In genomic region chr4:123396294-123397275, GRCh38 we compare ENCODE assay signal across 8 cellular contexts. TPM values are rescaled to one million over a fixed set of nuclear protein-coding genes. Genes with fewer than 3 reads are reported as not detected.
DNase-seq lines count a peak whose midpoint lies in the region; ATAC-seq and TF ChIP-seq lines count a peak whose summit lies in the region.

A gene with protein sequence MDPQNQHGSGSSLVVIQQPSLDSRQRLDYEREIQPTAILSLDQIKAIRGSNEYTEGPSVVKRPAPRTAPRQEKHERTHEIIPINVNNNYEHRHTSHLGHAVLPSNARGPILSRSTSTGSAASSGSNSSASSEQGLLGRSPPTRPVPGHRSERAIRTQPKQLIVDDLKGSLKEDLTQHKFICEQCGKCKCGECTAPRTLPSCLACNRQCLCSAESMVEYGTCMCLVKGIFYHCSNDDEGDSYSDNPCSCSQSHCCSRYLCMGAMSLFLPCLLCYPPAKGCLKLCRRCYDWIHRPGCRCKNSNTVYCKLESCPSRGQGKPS (plus strand): TSS chr4:123396795. CDS start chr4:123401592, 4,797 bp downstream.

- H3K27me3 ChIP-seq in GM23338 (ENCODE audit: insufficient read depth), result no peaks in the 10 kb centered on the region

- peaks cover 4% of the 10 kb centered on the region; the same call in 1 of the 2 replicates for H3K36me3 ChIP-seq in GM23338 (ENCODE audit: insufficient read depth)

- peaks cover 17% of the 10 kb centered on the region for H3K4me1 ChIP-seq in GM23338 (ENCODE audit: insufficient read depth)

- peaks cover 42% of the 10 kb centered on the region for H3K79me2 ChIP-seq in GM23338 (replicated peaks; ENCODE audit: insufficient read depth)

- peak within 1 kb of the TSS; percentile 55 for H3K27ac ChIP-seq in GM23338 (ENCODE audit: low read depth)

- H3K9me2 ChIP-seq in GM23338 (ENCODE audit: insufficient read depth), result no peaks in the 10 kb centered on the region

- 0 out of 2 replicates have a peak, but pooled peaks cover 5% of the 10 kb centered on the region for H3F3A ChIP-seq in GM23338 (replicated peaks; ENCODE audit: low read depth)

- 0 out of 2 replicates have a peak within 1 kb of the TSS, but pooled peaks have one; percentile 1 for H2AFZ ChIP-seq in GM23338

- DNase-seq in DMS53 treated with DMSO at 0.1 percent for 48 hours (lab: John Stamatoyannopoulos, UW; ENCODE audit: unreplicated experiment) (peak; percentile 89), GM23338 (ENCODE audit: low spot score) (peak; percentile 97), LNCaP clone FGC (ENCODE audit: low read depth) (peak; percentile 86), RPMI8226 (peak; percentile 86), fibroblast of mammary gland (ENCODE audit: low read depth) (peak; percentile 90), naive B cell (peak; percentile 78)
- peak; percentile 23 to 39 for DNase-seq in activated T-helper 1 cell treated with anti-CD3 and anti-CD28 coated beads, Interleukin-2, amount 50 U/mL, for 16 hours (ENCODE audit: low read depth in 1 of 2, low spot score in 1 of 2)
- peak; percentile 35 to 71 (median 64) for DNase-seq in stimulated activated naive CD4-positive, alpha-beta T cell (lab: John Stamatoyannopoulos, UW)

- peak; percentile 63 for ATAC-seq in GM23338
- peak; percentile 37 to 55 for ATAC-seq in naive B cell (ENCODE audit: low read depth in 2 of 2)

- no peaks in the 10 kb centered on the region; the same call in 2 of the 3 replicates for H3K9me3 Mint-ChIP-seq in GM23338
- H3K9me3 Mint-ChIP-seq in naive B cell, result no peaks in the 10 kb centered on the region

- H3K36me3 Mint-ChIP-seq in GM23338 (ENCODE audit: low read depth), result peaks cover 19% of the 10 kb centered on the region
- no peaks in the 10 kb centered on the region for H3K36me3 Mint-ChIP-seq in naive B cell

- TF ChIP-seq CTCF in GM23338 (conservative IDR thresholded peaks at IDR 0.05; ENCODE audit: low read depth in 2 of 2), result no peak
- TF ChIP-seq CTCF in LNCaP clone FGC (IDR thresholded peaks at IDR 0.05; ENCODE audit: control insufficient read depth, extremely low read depth, insufficient read depth), result no peak
- TF ChIP-seq CTCF in fibroblast of mammary gland (conservative IDR thresholded peaks at IDR 0.05; ENCODE audit: control insufficient read depth, insufficient read depth, low read depth, low read length), result no peak

- H3K4me2 ChIP-seq in GM23338, result peak within 1 kb of the TSS; percentile 84

- H3K4me1 Mint-ChIP-seq in GM23338, result peaks cover 11% of the 10 kb centered on the region
- H3K4me1 Mint-ChIP-seq in naive B cell, result peaks cover 16 to 30% (median 29%) of the 10 kb centered on the region in 3 donors

- peaks cover 13% of the 10 kb centered on the region for H4K20me1 ChIP-seq in GM23338 (replicated peaks; ENCODE audit: insufficient read depth)

- peak within 1 kb of the TSS; percentile 69 for H3K4me3 ChIP-seq in GM23338
- H3K4me3 ChIP-seq in LNCaP clone FGC (ENCODE audit: low read depth, low read length), result peak within 1 kb of the TSS; percentile 83
- peak within 1 kb of the TSS; percentile 90 for H3K4me3 ChIP-seq in fibroblast of mammary gland (ENCODE audit: control insufficient read depth, low read depth, low read length)

- peaks cover 14% of the 10 kb centered on the region for H3K27me3 Mint-ChIP-seq in GM23338 (ENCODE audit: insufficient read depth, low read depth, poor library complexity)
- no peaks in the 10 kb centered on the region for H3K27me3 Mint-ChIP-seq in naive B cell

- H3K4me3 Mint-ChIP-seq in GM23338, result peak within 1 kb of the TSS; percentile 87
- H3K4me3 Mint-ChIP-seq in naive B cell, result peak within 1 kb of the TSS; percentile 77 to 98 (median 92)

- H3K27ac Mint-ChIP-seq in GM23338 (peak within 1 kb of the TSS; percentile 93), naive B cell (peak within 1 kb of the TSS; percentile 77 to 96 (median 86))

TF ChIP-seq in GM23338, 12 proteins besides CTCF, POLR2A, EP300 and RAD21 (continues in another document):
- TF ChIP-seq EZH2 (IDR thresholded peaks at IDR 0.05; ENCODE audit: low read depth, unreplicated experiment), result no peak
- TF ChIP-seq ZNF462 (CRISPR knock-in tag; IDR thresholded peaks at IDR 0.05), result no peak
- TF ChIP-seq NANOG (IDR thresholded peaks at IDR 0.05; ENCODE audit: borderline replicate concordance), result peak; percentile 9; the same call in 1 of the 2 replicates
- TF ChIP-seq POLR2AphosphoS5 (IDR thresholded peaks at IDR 0.05; ENCODE audit: low read depth), result peak; percentile 97
- peak; percentile 78 for TF ChIP-seq CREB1 (CRISPR knock-in tag; IDR thresholded peaks at IDR 0.05; ENCODE audit: low read depth)
- TF ChIP-seq JUNB (IDR thresholded peaks at IDR 0.05; ENCODE audit: unreplicated experiment), result no peak
- no peak for TF ChIP-seq EZH2phosphoT487 (IDR thresholded peaks at IDR 0.05; ENCODE audit: unreplicated experiment)
- no peak for TF ChIP-seq ZNF331 (CRISPR knock-in tag; IDR thresholded peaks at IDR 0.05; ENCODE audit: low read depth)
- TF ChIP-seq ZNF114 (CRISPR knock-in tag; IDR thresholded peaks at IDR 0.05), result no peak
- TF ChIP-seq, protein P1, sequence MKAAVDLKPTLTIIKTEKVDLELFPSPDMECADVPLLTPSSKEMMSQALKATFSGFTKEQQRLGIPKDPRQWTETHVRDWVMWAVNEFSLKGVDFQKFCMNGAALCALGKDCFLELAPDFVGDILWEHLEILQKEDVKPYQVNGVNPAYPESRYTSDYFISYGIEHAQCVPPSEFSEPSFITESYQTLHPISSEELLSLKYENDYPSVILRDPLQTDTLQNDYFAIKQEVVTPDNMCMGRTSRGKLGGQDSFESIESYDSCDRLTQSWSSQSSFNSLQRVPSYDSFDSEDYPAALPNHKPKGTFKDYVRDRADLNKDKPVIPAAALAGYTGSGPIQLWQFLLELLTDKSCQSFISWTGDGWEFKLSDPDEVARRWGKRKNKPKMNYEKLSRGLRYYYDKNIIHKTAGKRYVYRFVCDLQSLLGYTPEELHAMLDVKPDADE (IDR thresholded peaks at IDR 0.05), result peak; percentile 41; the same call in 1 of the 2 replicates

RNA-seq across cellular contexts. Expression of the gene that starts here (rescaled TPM):
- 62.8 and 67.2 TPM in 2 replicates for total RNA-seq in GM23338 (2014; rRNA removed; shearing (Covaris generic))
- 103 and 110 TPM in 2 replicates for polyA plus RNA-seq in GM23338 (2016; fragmentation: Nextera tagmentation; extraction: Ambion mirVana)
- polyA plus RNA-seq in naive B cell (ENCODE audit: low read depth in 6 of 6), result 10 to 100 TPM; 24.3 to 44.1 (median 31.5) TPM

Comparison
In these comparisons a context has a peak if more than half of its experiments do, and no peak if none do; other contexts are left out.
1. Peak in every context shown above with its lines: DNase-seq, ATAC-seq, H3K4me3 ChIP-seq and H3K27ac ChIP-seq.
2. DNase-seq: peak in every context shown above with its lines; median percentile 97 in GM23338; 90 in fibroblast of mammary gland; 89 in DMS53 treated with DMSO at 0.1 percent for 48 hours; 86 in LNCaP clone FGC; 86 in RPMI8226; 78 in naive B cell; 64 in stimulated activated naive CD4-positive, alpha-beta T cell; 31 in activated T-helper 1 cell treated with anti-CD3 and anti-CD28 coated beads, Interleukin-2, amount 50 U/mL, for 16 hours.